Comparison of ENCODE assay signal across 8 cellular contexts in the genomic region with DNA sequence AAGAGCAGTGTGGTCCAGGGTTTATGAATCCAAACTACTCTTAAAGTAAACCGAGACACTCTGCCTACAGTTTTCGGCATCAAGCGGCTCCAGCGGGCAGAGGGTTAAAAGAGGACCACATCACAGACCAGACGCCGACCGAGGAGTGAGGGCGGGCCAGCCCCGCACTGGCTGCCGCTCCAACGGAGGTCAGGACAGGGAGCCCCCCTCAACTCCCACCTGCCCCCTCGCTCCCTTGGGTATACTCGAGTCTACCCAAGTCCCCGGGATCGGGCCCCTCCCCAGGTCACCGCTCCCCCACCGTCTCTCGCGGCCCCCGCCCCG. TPM values are rescaled to one million over a fixed set of nuclear protein-coding genes. Genes with fewer than 3 reads are reported as not detected.
DNase-seq lines count a peak whose midpoint lies in the region; ATAC-seq and TF ChIP-seq lines count a peak whose summit lies in the region.

No MANE protein-coding gene starts in this region.

- H3K79me2 ChIP-seq in osteoblast (ENCODE audit: insufficient read depth, low read length) = peaks cover 51% of the 10 kb centered on the region

- H3K4me1 ChIP-seq in foreskin keratinocyte (peaks cover 7% of the 10 kb centered on the region), osteoblast (ENCODE audit: insufficient read depth, low read length) (peaks cover 34% of the 10 kb centered on the region)

- H3K9me3 ChIP-seq in osteoblast (ENCODE audit: low read depth, low read length) = no peaks in the 10 kb centered on the region

- H3K4me1 Mint-ChIP-seq in T-helper 2 cell treated with Interferon-gamma antibody and Interleukin-4, amounts not matched to agents 5 μg/mL and 100 μg/mL, for 36 hours (ENCODE audit: low read depth) = peaks cover 26% of the 10 kb centered on the region

- H3K27ac ChIP-seq in foreskin keratinocyte (peak overlapping the region; percentile 49), osteoblast (ENCODE audit: low read depth, low read length) (peak overlapping the region; percentile 87)

- peaks cover 15% of the 10 kb centered on the region for H4K20me1 ChIP-seq in osteoblast (ENCODE audit: insufficient read depth, low read length)

- no peaks in the 10 kb centered on the region for H3K9me3 Mint-ChIP-seq in T-helper 2 cell treated with Interferon-gamma antibody and Interleukin-4, amounts not matched to agents 5 μg/mL and 100 μg/mL, for 36 hours

- peak overlapping the region; percentile 62 for H2AFZ ChIP-seq in osteoblast (ENCODE audit: low read length)

- ATAC-seq in foreskin keratinocyte = peak; percentile 64

- no peaks in the 10 kb centered on the region for H3K27me3 Mint-ChIP-seq in T-helper 2 cell treated with Interferon-gamma antibody and Interleukin-4, amounts not matched to agents 5 μg/mL and 100 μg/mL, for 36 hours (ENCODE audit: low read depth)

- H3K36me3 ChIP-seq in osteoblast (ENCODE audit: insufficient read depth, low read length) = peaks cover 13% of the 10 kb centered on the region

- H3K36me3 Mint-ChIP-seq in T-helper 2 cell treated with Interferon-gamma antibody and Interleukin-4, amounts not matched to agents 5 μg/mL and 100 μg/mL, for 36 hours (ENCODE audit: low read depth) = peaks cover 20% of the 10 kb centered on the region

- peak overlapping the region; percentile 95 for H3K27ac Mint-ChIP-seq in T-helper 2 cell treated with Interferon-gamma antibody and Interleukin-4, amounts not matched to agents 5 μg/mL and 100 μg/mL, for 36 hours

- peak overlapping the region; percentile 65 for H3K4me3 ChIP-seq in HFF-Myc (replicated peaks; ENCODE audit: low read depth, low read length)
- H3K4me3 ChIP-seq in WI38 (ENCODE audit: low read depth, low read length) = peak overlapping the region; percentile 69
- peak overlapping the region; percentile 92 for H3K4me3 ChIP-seq in osteoblast (ENCODE audit: insufficient read depth, low read length)

- peak overlapping the region; percentile 94 for H3K4me2 ChIP-seq in osteoblast (ENCODE audit: insufficient read depth, low read length)

- no peak for DNase-seq in T-helper 2 cell treated with Interferon-gamma antibody and Interleukin-4, amounts not matched to agents 5 μg/mL and 100 μg/mL, for 36 hours (ENCODE audit: low spot score)
- DNase-seq in T-helper 2 cell = no peak
- peak; percentile 14 for DNase-seq in HFF-Myc (ENCODE audit: extremely low read depth, low read depth)
- DNase-seq in NCI-H1930 (lab: John Stamatoyannopoulos, UW) = peak; percentile 72
- DNase-seq in foreskin keratinocyte = peak; percentile 6 to 42
- DNase-seq in osteoblast (ENCODE audit: insufficient read length, low spot score, missing footprints) = peak; percentile 57
- no peak for DNase-seq in NK-92 (lab: John Stamatoyannopoulos, UW; ENCODE audit: unreplicated experiment)

- H3K27me3 ChIP-seq in foreskin keratinocyte = no peaks in the 10 kb centered on the region
- H3K27me3 ChIP-seq in osteoblast (ENCODE audit: insufficient read depth, low read length) = no peaks in the 10 kb centered on the region

- TF ChIP-seq CTCF in HFF-Myc (IDR thresholded peaks at IDR 0.05; ENCODE audit: low read depth, low read length, missing control alignments) (no peak), WI38 (IDR thresholded peaks at IDR 0.05; ENCODE audit: low read depth, low read length) (no peak), foreskin keratinocyte (conservative IDR thresholded peaks at IDR 0.05) (no peak), osteoblast (IDR thresholded peaks at IDR 0.05; ENCODE audit: extremely low read depth, low read depth, low read length) (no peak)

- H3K4me3 Mint-ChIP-seq in T-helper 2 cell treated with Interferon-gamma antibody and Interleukin-4, amounts not matched to agents 5 μg/mL and 100 μg/mL, for 36 hours = peak overlapping the region; percentile 96

RNA-seq across cellular contexts. Expression of gene ARNT, which starts 0.3 kb away (rescaled TPM):
- 22.7 and 24.4 TPM in 2 replicates for total RNA-seq in foreskin keratinocyte
- 6.4 and 6.7 TPM in 2 replicates for polyA plus RNA-seq in foreskin keratinocyte
- total RNA-seq in osteoblast = 61.9 and 63.3 TPM in 2 replicates

RNA-seq across cellular contexts. Expression of gene CTXND2, which starts 10.9 kb away (rescaled TPM):
- total RNA-seq in foreskin keratinocyte = not detected in 2 replicates
- not detected in 2 replicates for polyA plus RNA-seq in foreskin keratinocyte
- not detected in 2 replicates for total RNA-seq in osteoblast

RNA-seq across cellular contexts. Expression of gene SETDB1, which starts 50.1 kb away (rescaled TPM):
- 25.4 and 28.3 TPM in 2 replicates for total RNA-seq in foreskin keratinocyte
- 11.6 and 12.7 TPM in 2 replicates for polyA plus RNA-seq in foreskin keratinocyte
- 38.0 and 42.3 TPM in 2 replicates for total RNA-seq in osteoblast

Comparison
In these comparisons a context has a peak if more than half of its experiments do, and no peak if none do; other contexts are left out.
1. DNase-seq: peak in HFF-Myc (single experiment), NCI-H1930 (2 of 2), foreskin keratinocyte (2 of 2) and osteoblast (single experiment); none in T-helper 2 cell treated with Interferon-gamma antibody and Interleukin-4, amounts not matched to agents 5 μg/mL and 100 μg/mL, for 36 hours (single experiment), T-helper 2 cell (0 of 5) and NK-92 (single experiment).
2. Peak in every context shown above with its lines, with median percentiles within 50 percentile points of each other: H3K4me3 ChIP-seq.